Comparison of ENCODE assay signal across 8 cellular contexts in genomic region chr12:56153291-56154065, GRCh38. TPM values are rescaled to one million over a fixed set of nuclear protein-coding genes. Genes with fewer than 3 reads are reported as not detected.
DNase-seq lines count a peak whose midpoint lies in the region; ATAC-seq and TF ChIP-seq lines count a peak whose summit lies in the region.

No MANE protein-coding gene starts in this region.

- intact Hi-C loops in MCF 10A (cut with micrococcal nuclease) = loop anchor here (5.0 kb wide), 1 partner anchor 36 kb away; the partner anchor contains the start of genes RPL41 and ZC3H10
- intact Hi-C loops in naive thymus-derived CD4-positive, alpha-beta T cell (cut with micrococcal nuclease) = loop anchor here (5.0 kb wide), 3 partner anchors 69 to 1694 kb away; partner anchors contain the start of genes CTDSP2 (in 1 of the 2), NABP2 (in 1 of the 2), PYM1 (in 1 of the 2) and RNF41 (in 1 of the 2)

- H3K27ac ChIP-seq in BLaER1 = peak overlapping the region; percentile 84
- no peak overlapping the region for H3K27ac ChIP-seq in naive thymus-derived CD4-positive, alpha-beta T cell (ENCODE audit: low read depth, low read length)

- H3K4me3 ChIP-seq in BLaER1 = peak overlapping the region; percentile 75
- H3K4me3 ChIP-seq in Jurkat, Clone E6-1 (ENCODE audit: low read length) = peak overlapping the region; percentile 86
- no peak overlapping the region for H3K4me3 ChIP-seq in naive thymus-derived CD4-positive, alpha-beta T cell (ENCODE audit: low read length)

- H3K27ac Mint-ChIP-seq in MCF 10A (ENCODE audit: low read depth, unreplicated experiment) = peak overlapping the region; percentile 62
- H3K27ac Mint-ChIP-seq in naive thymus-derived CD4-positive, alpha-beta T cell = peak overlapping the region in 6 of 9 donors; percentile 56 to 98 (median 98)

- peak overlapping the region; percentile 88 for H3K9ac ChIP-seq in BLaER1

- H3K36me3 Mint-ChIP-seq in MCF 10A (ENCODE audit: insufficient read depth, unreplicated experiment) = peaks cover 23% of the 10 kb centered on the region
- peaks cover 0 to 22% (median 0%) of the 10 kb centered on the region in 5 donors for H3K36me3 Mint-ChIP-seq in naive thymus-derived CD4-positive, alpha-beta T cell

- peaks cover 51% of the 10 kb centered on the region for H3K4me1 ChIP-seq in BLaER1
- H3K4me1 ChIP-seq in naive thymus-derived CD4-positive, alpha-beta T cell (ENCODE audit: control insufficient read depth in 2 of 2, insufficient read depth in 2 of 2, low read length in 2 of 2) = peaks cover 25 to 26% of the 10 kb centered on the region in 2 donors

- H3K27me3 ChIP-seq in BLaER1 = no peaks in the 10 kb centered on the region
- H3K27me3 ChIP-seq in naive thymus-derived CD4-positive, alpha-beta T cell (ENCODE audit: control insufficient read depth in 2 of 2, insufficient read depth in 2 of 2, low read length in 2 of 2) = no peaks in the 10 kb centered on the region

- no peaks in the 10 kb centered on the region for H3K9me3 Mint-ChIP-seq in MCF 10A (ENCODE audit: unreplicated experiment)
- no peaks in the 10 kb centered on the region for H3K9me3 Mint-ChIP-seq in naive thymus-derived CD4-positive, alpha-beta T cell

- H3K4me3 Mint-ChIP-seq in MCF 10A (ENCODE audit: unreplicated experiment) = peak overlapping the region; percentile 75
- peak overlapping the region; percentile 80 to 96 (median 92) for H3K4me3 Mint-ChIP-seq in naive thymus-derived CD4-positive, alpha-beta T cell

- BruUV-seq in MCF 10A (replicated peaks; lab: Mats Ljungman, UMichigan) = no TSS peak

- peaks cover 27% of the 10 kb centered on the region for H3K36me3 ChIP-seq in BLaER1
- peaks cover 0 to 7% (median 0%) of the 10 kb centered on the region in 3 experiments for H3K36me3 ChIP-seq in naive thymus-derived CD4-positive, alpha-beta T cell (ENCODE audit: control insufficient read depth in 2 of 3, insufficient read depth in 3 of 3, low read length in 3 of 3)

- no peaks in the 10 kb centered on the region for H3K27me3 Mint-ChIP-seq in MCF 10A (ENCODE audit: insufficient read depth, unreplicated experiment)
- H3K27me3 Mint-ChIP-seq in naive thymus-derived CD4-positive, alpha-beta T cell = no peaks in the 10 kb centered on the region

- peak overlapping the region; percentile 99 for H3K4me2 ChIP-seq in BLaER1

- POLR2A ChIA-PET in MCF 10A (lab: Yijun Ruan, JAX) = interaction anchor here (0.6 to 2.8 kb wide), 4 partner anchors 26 to 311 kb away, joined by 3 to 16 read pairs (median 8); partner anchors contain the start of genes ESYT1 and SMARCC2
- POLR2A ChIA-PET in naive thymus-derived CD4-positive, alpha-beta T cell (lab: Charles Lee) = interaction anchor here (0.7 to 12.7 kb wide), 5 partner anchors 15 to 41 kb away, joined by 3 to 161 read pairs (median 3); partner anchors contain the start of genes ESYT1 and SMARCC2

- H3K4me1 Mint-ChIP-seq in MCF 10A (ENCODE audit: insufficient read depth, unreplicated experiment) = peaks cover 18% of the 10 kb centered on the region
- H3K4me1 Mint-ChIP-seq in naive thymus-derived CD4-positive, alpha-beta T cell = peaks cover 17 to 57% (median 42%) of the 10 kb centered on the region in 7 donors

- ATAC-seq in naive thymus-derived CD4-positive, alpha-beta T cell = no peak
- no peak for ATAC-seq in HG03460 (IDR thresholded peaks at IDR 0.05; ENCODE audit: unreplicated experiment)

- CTCF ChIA-PET in MCF 10A (lab: Yijun Ruan, JAX) = no interaction called here
- CTCF ChIA-PET in naive thymus-derived CD4-positive, alpha-beta T cell (lab: Charles Lee) = no interaction called here

- no peaks in the 10 kb centered on the region for H3K9me3 ChIP-seq in BLaER1
- no peaks in the 10 kb centered on the region for H3K9me3 ChIP-seq in naive thymus-derived CD4-positive, alpha-beta T cell (ENCODE audit: control insufficient read depth in 2 of 3, low read length in 3 of 3)

- peaks cover under 1% of the 10 kb centered on the region; the same call in 1 of the 2 replicates for H4K20me1 ChIP-seq in BLaER1

- no peak for DNase-seq in Jurkat, Clone E6-1 (ENCODE audit: low read depth, low spot score)
- DNase-seq in MCF 10A (ENCODE audit: unreplicated experiment) (no peak), NCI-H2196 treated with DMSO at 0.1 percent for 48 hours (lab: John Stamatoyannopoulos, UW; ENCODE audit: unreplicated experiment) (no peak), amniotic stem cell (lab: John Stamatoyannopoulos, UW) (no peak), HuH-7.5 (ENCODE audit: low spot score) (no peak)
- no peak for DNase-seq in naive thymus-derived CD4-positive, alpha-beta T cell

- no peak for TF ChIP-seq CTCF in MCF 10A (IDR thresholded peaks at IDR 0.05; ENCODE audit: unreplicated experiment)

RNA-seq across cellular contexts. Expression of gene MYL6B, which starts 1.1 kb away (rescaled TPM):
- polyA plus RNA-seq in Jurkat, Clone E6-1 (2012; ENCODE audit: insufficient read depth, insufficient read length) = 282 TPM
- 46.0 and 58.0 TPM in 2 replicates for total RNA-seq in MCF 10A (2022)
- 10 to 100 TPM in 2 of 5 experiments, 1 to 10 TPM in 3; 3.7 to 60.3 (median 8.9) TPM for total RNA-seq in naive thymus-derived CD4-positive, alpha-beta T cell
- 1 to 10 TPM; 5.6 to 6.7 TPM for polyA plus RNA-seq in naive thymus-derived CD4-positive, alpha-beta T cell

RNA-seq across cellular contexts. Expression of gene MYL6, which starts 4.7 kb away (rescaled TPM):
- 825 TPM for polyA plus RNA-seq in Jurkat, Clone E6-1 (2012; ENCODE audit: insufficient read depth, insufficient read length)
- total RNA-seq in MCF 10A (2022) = 716 and 997 TPM in 2 replicates
- 1,000 to 10,000 TPM in 1 of 5 experiments, 100 to 1,000 TPM in 4; 428 to 1,509 (median 467) TPM for total RNA-seq in naive thymus-derived CD4-positive, alpha-beta T cell
- 1,000 to 10,000 TPM; 1,845 to 2,144 TPM for polyA plus RNA-seq in naive thymus-derived CD4-positive, alpha-beta T cell

RNA-seq across cellular contexts. Expression of gene ESYT1, which starts 25.4 kb away (rescaled TPM):
- polyA plus RNA-seq in Jurkat, Clone E6-1 (2012; ENCODE audit: insufficient read depth, insufficient read length) = 73.7 TPM
- total RNA-seq in MCF 10A (2022) = 111 and 123 TPM in 2 replicates
- total RNA-seq in naive thymus-derived CD4-positive, alpha-beta T cell = 100 to 1,000 TPM; 121 to 300 (median 221) TPM
- polyA plus RNA-seq in naive thymus-derived CD4-positive, alpha-beta T cell = 100 to 1,000 TPM; 282 to 353 TPM

RNA-seq across cellular contexts. Expression of gene ZC3H10, which starts 35.4 kb away (rescaled TPM):
- polyA plus RNA-seq in Jurkat, Clone E6-1 (2012; ENCODE audit: insufficient read depth, insufficient read length) = 9.6 TPM
- 2.8 and 3.5 TPM in 2 replicates for total RNA-seq in MCF 10A (2022)
- total RNA-seq in naive thymus-derived CD4-positive, alpha-beta T cell = 10 to 100 TPM in 3 of 5 experiments, 1 to 10 TPM in 2; 7.8 to 16.3 (median 13.3) TPM
- polyA plus RNA-seq in naive thymus-derived CD4-positive, alpha-beta T cell = 1 to 10 TPM; 2.4 to 4.1 TPM

RNA-seq across cellular contexts. Expression of gene SMARCC2, which starts 35.8 kb away (rescaled TPM):
- polyA plus RNA-seq in Jurkat, Clone E6-1 (2012; ENCODE audit: insufficient read depth, insufficient read length) = 81.0 TPM
- total RNA-seq in MCF 10A (2022) = 52.1 and 57.0 TPM in 2 replicates
- 100 to 1,000 TPM; 118 to 187 (median 149) TPM for total RNA-seq in naive thymus-derived CD4-positive, alpha-beta T cell
- 10 to 100 TPM; 64.6 to 88.9 TPM for polyA plus RNA-seq in naive thymus-derived CD4-positive, alpha-beta T cell
